Comparison of ENCODE assay signal across 8 cellular contexts in genomic region chr20:37179671-37180524, GRCh38. TPM values are rescaled to one million over a fixed set of nuclear protein-coding genes. Genes with fewer than 3 reads are reported as not detected.
DNase-seq lines count a peak whose midpoint lies in the region; ATAC-seq lines count a peak whose summit lies in the region.

No MANE protein-coding gene starts in this region.

- H3K36me3 ChIP-seq in BLaER1 treated with 17β-estradiol and CSF1 and Interleukin-3, amounts not matched to agents 10 nM and 100 nM: peaks cover 15 to 41% (median 35%) of the 10 kb centered on the region in 11 experiments
- peaks cover 13% of the 10 kb centered on the region for H3K36me3 ChIP-seq in skeletal muscle satellite cell (ENCODE audit: insufficient read depth, low read length)

- H4K20me1 ChIP-seq in BLaER1 treated with 17β-estradiol and CSF1 and Interleukin-3, amounts not matched to agents 10 nM and 100 nM: peaks cover 21 to 57% (median 55%) of the 10 kb centered on the region in 11 experiments; a peak in 21 of 22 replicates

- no peaks in the 10 kb centered on the region for H3K9me3 Mint-ChIP-seq in activated T-cell treated with anti-CD3 and anti-CD28 coated beads, Interleukin-2, amount 50 U/mL, for 24 hours

- no peaks in the 10 kb centered on the region for H3K27me3 ChIP-seq in BLaER1 treated with 17β-estradiol and CSF1 and Interleukin-3, amounts not matched to agents 10 nM and 100 nM
- H3K27me3 ChIP-seq in skeletal muscle satellite cell (ENCODE audit: control insufficient read depth, insufficient read depth, low read length): no peaks in the 10 kb centered on the region

- no peaks in the 10 kb centered on the region for H3K27me3 Mint-ChIP-seq in activated T-cell treated with anti-CD3 and anti-CD28 coated beads, Interleukin-2, amount 50 U/mL, for 24 hours

- peak overlapping the region; percentile 96 to 100 (median 99) for H3K27ac ChIP-seq in BLaER1 treated with 17β-estradiol and CSF1 and Interleukin-3, amounts not matched to agents 10 nM and 100 nM

- peak overlapping the region; percentile 98 for H3K4me3 Mint-ChIP-seq in activated T-cell treated with anti-CD3 and anti-CD28 coated beads, Interleukin-2, amount 50 U/mL, for 24 hours

- H3K9ac ChIP-seq in BLaER1 treated with 17β-estradiol and CSF1 and Interleukin-3, amounts not matched to agents 10 nM and 100 nM: peak overlapping the region; percentile 95 to 100 (median 99)
- peak overlapping the region; percentile 99 for H3K9ac ChIP-seq in skeletal muscle satellite cell (ENCODE audit: low read depth, low read length)

- peak; percentile 73 for DNase-seq in HS-5 (ENCODE audit: low read depth)
- DNase-seq in activated T-cell treated with anti-CD3 and anti-CD28 coated beads, Interleukin-2, amount 50 U/mL, for 24 hours: no peak
- peak; percentile 31 for DNase-seq in hepatic stellate cell (ENCODE audit: low spot score)
- no peak for DNase-seq in ecto neural progenitor cell (ENCODE audit: low spot score)
- DNase-seq in NCI-H2081 treated with DMSO at 0.1 percent for 48 hours (lab: John Stamatoyannopoulos, UW): no peak

- H3K27ac Mint-ChIP-seq in activated T-cell treated with anti-CD3 and anti-CD28 coated beads, Interleukin-2, amount 50 U/mL, for 24 hours: peak overlapping the region; percentile 98

- H3K36me3 Mint-ChIP-seq in activated T-cell treated with anti-CD3 and anti-CD28 coated beads, Interleukin-2, amount 50 U/mL, for 24 hours (ENCODE audit: low read depth): peaks cover 62% of the 10 kb centered on the region

- H3K9me3 ChIP-seq in BLaER1 treated with 17β-estradiol and CSF1 and Interleukin-3, amounts not matched to agents 10 nM and 100 nM (replicated peaks in 1 of 11): no peaks in the 10 kb centered on the region
- H3K9me3 ChIP-seq in skeletal muscle satellite cell (replicated peaks; ENCODE audit: low read length): no peaks in the 10 kb centered on the region

- H3K4me3 ChIP-seq in BLaER1 treated with 17β-estradiol and CSF1 and Interleukin-3, amounts not matched to agents 10 nM and 100 nM: peak overlapping the region; percentile 80 to 100 (median 91)
- H3K4me3 ChIP-seq in skeletal muscle satellite cell (ENCODE audit: low read length): peak overlapping the region; percentile 93

- peaks cover 18 to 55% (median 30%) of the 10 kb centered on the region in 10 experiments for H3K4me1 ChIP-seq in BLaER1 treated with 17β-estradiol and CSF1 and Interleukin-3, amounts not matched to agents 10 nM and 100 nM
- peaks cover 11% of the 10 kb centered on the region for H3K4me1 ChIP-seq in skeletal muscle satellite cell (ENCODE audit: control insufficient read depth, insufficient read depth, low read length)

- peak overlapping the region; percentile 69 to 96 (median 93) for H3K4me2 ChIP-seq in BLaER1 treated with 17β-estradiol and CSF1 and Interleukin-3, amounts not matched to agents 10 nM and 100 nM
- H3K4me2 ChIP-seq in skeletal muscle satellite cell (ENCODE audit: low read length): peak overlapping the region; percentile 90

- no peak for ATAC-seq in GM21576 (IDR thresholded peaks at IDR 0.05; ENCODE audit: unreplicated experiment)

- peaks cover 48% of the 10 kb centered on the region for H3K4me1 Mint-ChIP-seq in activated T-cell treated with anti-CD3 and anti-CD28 coated beads, Interleukin-2, amount 50 U/mL, for 24 hours (ENCODE audit: low read depth)

RNA-seq across cellular contexts. Expression of gene MROH8, which starts 0.6 kb away (rescaled TPM):
- 0.51 and 1.5 TPM in 2 replicates for total RNA-seq in skeletal muscle satellite cell (2012; rRNA removed)

RNA-seq across cellular contexts. Expression of gene RPN2, which starts 0.8 kb away (rescaled TPM):
- 169 and 193 TPM in 2 replicates for total RNA-seq in skeletal muscle satellite cell (2012; rRNA removed)

Comparison
In these comparisons a context has a peak if more than half of its experiments do, and no peak if none do; other contexts are left out.
1. DNase-seq: peak in HS-5 (single experiment) and hepatic stellate cell (single experiment); none in activated T-cell treated with anti-CD3 and anti-CD28 coated beads, Interleukin-2, amount 50 U/mL, for 24 hours (single experiment), ecto neural progenitor cell (single experiment) and NCI-H2081 treated with DMSO at 0.1 percent for 48 hours (single experiment).